8 cellular contexts compared by ENCODE assay signal in genomic region chrX:151879856-151880255, GRCh38. TPM values are rescaled to one million over a fixed set of nuclear protein-coding genes. Genes with fewer than 3 reads are reported as not detected.
"Had no signal": no experiment of that assay in that cellular context is flagged by ENCODE, and none has a peak within 500 bp of the region (broad histone marks: within the 10 kb centered on the region; RNA-seq: fewer than 3 reads in every experiment).

No MANE protein-coding gene starts in this region.

- H3K27ac ChIP-seq: HL-60 had no signal

- H3K4me3 ChIP-seq: K562 had no signal

- DNase-seq: IMR-90, KBM-7 had no signal

RNA-seq across cellular contexts. Expression of gene MAGEA4, which starts 32.8 kb away (rescaled TPM):
- total RNA-seq: HepG2, HT-29, HT1080, IMR-90 had no signal
- polyA plus RNA-seq: HepG2, IgD-negative memory B cell, IMR-90 had no signal
